In genomic region chr2:28694364-28694763, GRCh38 we compare ENCODE assay signal across 22 cellular contexts.
"Had no signal": no experiment of that assay in that cellular context is flagged by ENCODE, and none has a peak within 500 bp of the region (broad histone marks: within the 10 kb centered on the region; RNA-seq: fewer than 3 reads in every experiment).

No MANE protein-coding gene starts in this region.

- ATAC-seq: natural killer cell, psoas muscle, sciatic nerve had no signal

- H3K27me3 ChIP-seq: stomach, transverse colon had no signal

- DNase-seq: effector CD4-positive, alpha-beta T cell; endodermal cell; erythroblast; foreskin melanocyte; head of caudate nucleus; hippocampal formation; mammary epithelial cell; natural killer cell; psoas muscle; retina; stimulated activated CD4-positive, alpha-beta T cell treated with anti-CD3 and anti-CD28 coated beads, Interleukin-2, amount 100 ng/mL, for 24 hours; stimulated activated naive CD4-positive, alpha-beta T cell; stomach; substantia nigra; transverse colon had no signal

- H3K4me3 ChIP-seq: coronary artery, psoas muscle, skin epidermis, stomach, thoracic aorta, transverse colon had no signal

- H3K79me2 ChIP-seq: parathyroid adenoma had no signal

- H3K9me3 ChIP-seq: psoas muscle, stomach, thoracic aorta, transverse colon had no signal

- H3K27ac ChIP-seq: coronary artery, parathyroid adenoma, psoas muscle, skin epidermis, thoracic aorta had no signal

- H3K9ac ChIP-seq: parathyroid adenoma had no signal

- FAIRE-seq: endothelial cell of umbilical vein, urothelium cell line had no signal

- H3K36me3 ChIP-seq: stomach, thoracic aorta, transverse colon had no signal
